Comparison of ENCODE assay signal across 23 cellular contexts in the genomic region with DNA sequence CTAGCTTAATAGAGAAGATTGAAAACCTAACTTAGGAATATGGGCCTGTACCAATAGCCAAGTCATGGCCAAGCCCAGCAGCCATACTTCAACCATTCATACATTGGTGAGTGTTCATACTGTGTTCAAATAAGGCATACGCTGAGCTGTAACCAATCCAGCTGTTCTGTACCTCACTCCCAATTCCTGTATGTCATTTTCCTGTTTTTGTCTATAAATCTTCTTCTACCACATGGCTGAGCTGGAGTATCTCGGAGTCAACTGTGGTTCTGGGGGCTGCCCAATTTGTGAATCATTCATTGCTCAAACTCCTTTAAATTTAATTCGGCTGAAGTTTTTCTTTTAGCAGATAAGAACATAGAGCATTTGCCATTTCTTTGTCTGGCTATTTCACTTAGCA.
DNase-seq lines count a peak whose midpoint lies in the region; ATAC-seq, FAIRE-seq and TF ChIP-seq lines count a peak whose summit lies in the region.
"Had no signal": no experiment of that assay in that cellular context is flagged by ENCODE, and none has a peak within 500 bp of the region (broad histone marks: within the 10 kb centered on the region; RNA-seq: fewer than 3 reads in every experiment).

No MANE protein-coding gene starts in this region.

- ATAC-seq in GM18505 (IDR thresholded peaks at IDR 0.05; ENCODE audit: unreplicated experiment), result no peak
- ATAC-seq: stimulated activated memory B cell treated with anti-CD40 and anti-IgM and Interleukin-4, amounts not matched to agents 10 μg/mL and 1 μg/mL and 100 μg/mL, for 72 hours had no signal

- TF ChIP-seq CTCF in endothelial cell of umbilical vein (IDR thresholded peaks at IDR 0.05; ENCODE audit: extremely low read depth in 1 of 2, insufficient read depth in 1 of 2, low read depth in 1 of 2, low read length in 2 of 2), result no peak
- TF ChIP-seq CTCF in GM20000 (IDR thresholded peaks at IDR 0.05; ENCODE audit: extremely low read depth, missing control alignments), result no peak

- no peaks in the 10 kb centered on the region for H3K9me3 ChIP-seq in endothelial cell of umbilical vein (replicated peaks; ENCODE audit: control insufficient read depth, insufficient read depth, low read length)
- H3K9me3 ChIP-seq: colonic mucosa, prostate gland had no signal

- CTCF ChIA-PET in endothelial cell of umbilical vein (lab: Charles Lee), result no interaction called here

- H3K27ac ChIP-seq in endothelial cell of umbilical vein (ENCODE audit: insufficient read depth, low read depth, low read length), result no peak overlapping the region
- H3K27ac ChIP-seq: colonic mucosa, hepatocyte, HL-60, prostate gland, skin epidermis, uterus had no signal

- dilution Hi-C loops in endothelial cell of umbilical vein (cut with MboI; ENCODE audit: extremely low pct_ligation_motif_present, low sequenced_read_pairs), result no loop called here

- H3K79me2 ChIP-seq in endothelial cell of umbilical vein (ENCODE audit: control insufficient read depth, insufficient read depth, low read length), result no peaks in the 10 kb centered on the region
- H3K79me2 ChIP-seq: hepatocyte had no signal

- intact Hi-C loops in endothelial cell of umbilical vein (cut with micrococcal nuclease), result no loop called here

- no peak overlapping the region for H2AFZ ChIP-seq in endothelial cell of umbilical vein (ENCODE audit: low read depth, low read length)
- H2AFZ ChIP-seq: hepatocyte had no signal

- no peak overlapping the region for H3K9ac ChIP-seq in endothelial cell of umbilical vein (replicated peaks; ENCODE audit: extremely low read depth, insufficient read depth, low read length)

- POLR2A ChIA-PET in endothelial cell of umbilical vein (lab: Charles Lee), result no interaction called here

- H3K36me3 ChIP-seq in endothelial cell of umbilical vein (ENCODE audit: control insufficient read depth in 2 of 2, extremely low read depth in 1 of 2, insufficient read depth in 2 of 2, low read length in 2 of 2), result no peaks in the 10 kb centered on the region
- H3K36me3 ChIP-seq: colonic mucosa, prostate gland, uterus had no signal

- H3K4me3 ChIP-seq in endothelial cell of umbilical vein (replicated peaks in 1 of 3; ENCODE audit: insufficient read depth in 1 of 3, low read depth in 1 of 3, low read length in 3 of 3) (no peak overlapping the region), skeletal muscle cell (ENCODE audit: low read depth, low read length) (no peak overlapping the region)
- H3K4me3 ChIP-seq: colonic mucosa, hepatocyte, prostate gland, skin epidermis, uterus had no signal

- DNase-seq in EH (ENCODE audit: low read depth) (peak; percentile 84), M059J (ENCODE audit: low read depth) (peak; percentile 60), endothelial cell of umbilical vein (ENCODE audit: low read depth, low spot score) (no peak), skeletal muscle cell (ENCODE audit: low read depth) (peak; percentile 76), GM20000 (ENCODE audit: low spot score) (no peak), NOMO-1 treated with DMSO at 0.1 percent for 48 hours (lab: John Stamatoyannopoulos, UW; ENCODE audit: unreplicated experiment) (no peak)
- no peak for DNase-seq in stimulated activated CD4-positive, alpha-beta T cell treated with anti-CD3 and anti-CD28 coated beads, Interleukin-1b, Interleukin-23, amount 100 ng/mL, for 48 hours
- DNase-seq: activated CD4-positive, alpha-beta T cell treated with anti-CD3 and anti-CD28 coated beads, Interleukin-2, amount 50 U/mL, for 48 hours; activated naive CD8-positive, alpha-beta T cell treated with anti-CD3 and anti-CD28 coated beads for 36 hours; colonic mucosa; COR-L47; DMS79; foreskin melanocyte; NCI-H146; NCI-H524 treated with DMSO at 0.1 percent for 48 hours; uterus had no signal

- peaks cover 5% of the 10 kb centered on the region for H3K4me1 ChIP-seq in endothelial cell of umbilical vein (ENCODE audit: control insufficient read depth, extremely low read depth, insufficient read depth, low read length)
- H3K4me1 ChIP-seq: colonic mucosa, prostate gland, uterus had no signal

- TF ChIP-seq POLR2A in endothelial cell of umbilical vein (IDR thresholded peaks at IDR 0.05; ENCODE audit: low read depth, low read length) (no peak), GM18505 (IDR thresholded peaks at IDR 0.05; ENCODE audit: borderline replicate concordance, extremely low read depth, insufficient read depth, insufficient read length) (no peak)

- no peaks in the 10 kb centered on the region for H3K27me3 ChIP-seq in endothelial cell of umbilical vein (ENCODE audit: control insufficient read depth in 2 of 2, insufficient read depth in 2 of 2, low read length in 2 of 2)
- H3K27me3 ChIP-seq: colonic mucosa, hepatocyte, uterus had no signal

- no peaks in the 10 kb centered on the region for H4K20me1 ChIP-seq in endothelial cell of umbilical vein (replicated peaks; ENCODE audit: control insufficient read depth, extremely low read depth, insufficient read depth, low read length)

- H3K9me1 ChIP-seq in endothelial cell of umbilical vein (replicated peaks; ENCODE audit: control insufficient read depth, extremely low read depth, insufficient read depth, low read length), result peaks cover 2% of the 10 kb centered on the region

- no peak overlapping the region for H3K4me2 ChIP-seq in endothelial cell of umbilical vein (ENCODE audit: insufficient read depth, low read length)
- H3K4me2 ChIP-seq: hepatocyte had no signal

- no TSS peak for BruUV-seq in endothelial cell of umbilical vein (replicated peaks; lab: Mats Ljungman, UMichigan)

- peak; percentile 33 for FAIRE-seq in endothelial cell of umbilical vein (lab: Jason Lieb, UNC)
- FAIRE-seq: H1 had no signal

TF ChIP-seq in endothelial cell of umbilical vein, 7 proteins besides CTCF, POLR2A, EP300 and RAD21:
- TF ChIP-seq POLR2AphosphoS5 (IDR thresholded peaks at IDR 0.05; ENCODE audit: insufficient read depth, low read depth, low read length) (no peak), FOS (IDR thresholded peaks at IDR 0.05; ENCODE audit: borderline replicate concordance, insufficient read depth, low read length) (no peak), MYC (IDR thresholded peaks at IDR 0.05; ENCODE audit: low read depth, low read length) (no peak), MAX (IDR thresholded peaks at IDR 0.05; ENCODE audit: insufficient read depth, insufficient read length) (no peak), JUN (IDR thresholded peaks at IDR 0.05; ENCODE audit: borderline replicate concordance, insufficient read depth, insufficient read length, low read depth) (no peak), GATA2 (IDR thresholded peaks at IDR 0.05; ENCODE audit: insufficient read depth, insufficient read length, low read depth, low read length) (no peak), EZH2 (IDR thresholded peaks at IDR 0.05; ENCODE audit: borderline replicate concordance, low read depth, low read length, severe bottlenecking) (no peak)

Comparison
In these comparisons a context has a peak if more than half of its experiments do, and no peak if none do; other contexts are left out.
1. DNase-seq: peak in EH (single experiment), M059J (single experiment) and skeletal muscle cell (single experiment); none in endothelial cell of umbilical vein (single experiment), GM20000 (single experiment), NOMO-1 treated with DMSO at 0.1 percent for 48 hours (single experiment) and stimulated activated CD4-positive, alpha-beta T cell treated with anti-CD3 and anti-CD28 coated beads, Interleukin-1b, Interleukin-23, amount 100 ng/mL, for 48 hours (single experiment).